Comparison of ENCODE assay signal across 7 cellular contexts in genomic region chr12:57090924-57091632, GRCh38. TPM values are rescaled to one million over a fixed set of nuclear protein-coding genes. Genes with fewer than 3 reads are reported as not detected.
DNase-seq lines count a peak whose midpoint lies in the region; ATAC-seq and TF ChIP-seq lines count a peak whose summit lies in the region.
"Had no signal": no experiment of that assay in that cellular context is flagged by ENCODE, and none has a peak within 500 bp of the region (broad histone marks: within the 10 kb centered on the region; RNA-seq: fewer than 3 reads in every experiment).

No MANE protein-coding gene starts in this region.

- peaks cover 79% of the 10 kb centered on the region for H3K4me1 Mint-ChIP-seq in activated T-helper 1 cell treated with anti-CD3 and anti-CD28 coated beads, Interleukin-12 subunit alpha, Interleukin-12 subunit beta, Interleukin-2, Interleukin-4 antibody, amounts not matched to agents 30 ng/mL and 10 ng/mL and 1 ng/mL, durations not matched to agents 14 hours and 24 hours and 36 hours (ENCODE audit: low read depth)

- ATAC-seq in right lobe of liver: no peak
- ATAC-seq in GM18517 (IDR thresholded peaks at IDR 0.05; ENCODE audit: unreplicated experiment): no peak

- TF ChIP-seq POLR2A in right lobe of liver (IDR thresholded peaks at IDR 0.05): no peak

- peaks cover 0 to 39% (median 14%) of the 10 kb centered on the region in 4 donors for H3K36me3 ChIP-seq in right lobe of liver

- H3K4me3 ChIP-seq in right lobe of liver: peak overlapping the region; percentile 80 to 93 (median 92)

- H3K27ac ChIP-seq in right lobe of liver: no peak overlapping the region

- no peaks in the 10 kb centered on the region for H3K9me3 Mint-ChIP-seq in activated T-helper 1 cell treated with anti-CD3 and anti-CD28 coated beads, Interleukin-12 subunit alpha, Interleukin-12 subunit beta, Interleukin-2, Interleukin-4 antibody, amounts not matched to agents 30 ng/mL and 10 ng/mL and 1 ng/mL, durations not matched to agents 14 hours and 24 hours and 36 hours

- peak overlapping the region; percentile 68 for H3K27ac Mint-ChIP-seq in activated T-helper 1 cell treated with anti-CD3 and anti-CD28 coated beads, Interleukin-12 subunit alpha, Interleukin-12 subunit beta, Interleukin-2, Interleukin-4 antibody, amounts not matched to agents 30 ng/mL and 10 ng/mL and 1 ng/mL, durations not matched to agents 14 hours and 24 hours and 36 hours

- peaks cover 2% of the 10 kb centered on the region for H3K27me3 Mint-ChIP-seq in activated T-helper 1 cell treated with anti-CD3 and anti-CD28 coated beads, Interleukin-12 subunit alpha, Interleukin-12 subunit beta, Interleukin-2, Interleukin-4 antibody, amounts not matched to agents 30 ng/mL and 10 ng/mL and 1 ng/mL, durations not matched to agents 14 hours and 24 hours and 36 hours (ENCODE audit: insufficient read depth)

- H3K9me3 ChIP-seq in right lobe of liver: no peaks in the 10 kb centered on the region

- H3K36me3 Mint-ChIP-seq in activated T-helper 1 cell treated with anti-CD3 and anti-CD28 coated beads, Interleukin-12 subunit alpha, Interleukin-12 subunit beta, Interleukin-2, Interleukin-4 antibody, amounts not matched to agents 30 ng/mL and 10 ng/mL and 1 ng/mL, durations not matched to agents 14 hours and 24 hours and 36 hours (ENCODE audit: low read depth): peaks cover 47% of the 10 kb centered on the region

- intact Hi-C loops in activated T-helper 1 cell treated with anti-CD3 and anti-CD28 coated beads, Interleukin-12 subunit alpha, Interleukin-12 subunit beta, Interleukin-2, Interleukin-4 antibody, amounts not matched to agents 30 ng/mL and 10 ng/mL and 1 ng/mL, durations not matched to agents 14 hours and 24 hours and 36 hours (cut with micrococcal nuclease): no loop called here
- intact Hi-C loops in right lobe of liver (cut with DNase I): no loop called here

- WGBS in right lobe of liver (ENCODE audit: insufficient coverage, low coverage, low lambda C conversion rate, missing lambda C conversion rate): 40% methylated on average over 4 of the region's 22 CpGs

- peak in 1 of 4 donors; percentile 13 for TF ChIP-seq CTCF in right lobe of liver (IDR thresholded peaks at IDR 0.05)

- DNase-seq in AG20443 (ENCODE audit: low spot score) (peak; percentile 45), right lobe of liver (peak in 1 of 3 donors; percentile 62), OCI-M2 (lab: John Stamatoyannopoulos, UW; ENCODE audit: unreplicated experiment) (no peak), NCI-H345 (lab: John Stamatoyannopoulos, UW) (no peak)
- DNase-seq in activated T-helper 1 cell treated with anti-CD3 and anti-CD28 coated beads, Interleukin-12 subunit alpha, Interleukin-12 subunit beta, Interleukin-2, Interleukin-4 antibody, amounts not matched to agents 30 ng/mL and 10 ng/mL and 1 ng/mL, durations not matched to agents 14 hours and 24 hours and 36 hours (ENCODE audit: low spot score): no peak
- DNase-seq: activated CD4-positive, alpha-beta T cell treated with anti-CD3 and anti-CD28 coated beads, Interleukin-2, amount 50 U/mL, for 4 hours had no signal

- H3K4me1 ChIP-seq in right lobe of liver: peaks cover 0 to 20% (median 10%) of the 10 kb centered on the region in 4 donors

- H3K27me3 ChIP-seq in right lobe of liver: no peaks in the 10 kb centered on the region

- H3K4me3 Mint-ChIP-seq in activated T-helper 1 cell treated with anti-CD3 and anti-CD28 coated beads, Interleukin-12 subunit alpha, Interleukin-12 subunit beta, Interleukin-2, Interleukin-4 antibody, amounts not matched to agents 30 ng/mL and 10 ng/mL and 1 ng/mL, durations not matched to agents 14 hours and 24 hours and 36 hours: peak overlapping the region; percentile 83

RNA-seq across cellular contexts. Expression of gene NAB2, which starts 2.2 kb away (rescaled TPM):
- 73.6 and 80.3 TPM in 2 replicates for total RNA-seq in activated T-helper 1 cell treated with anti-CD3 and anti-CD28 coated beads, Interleukin-12 subunit alpha, Interleukin-12 subunit beta, Interleukin-2, Interleukin-4 antibody, amounts not matched to agents 30 ng/mL and 10 ng/mL and 1 ng/mL, durations not matched to agents 14 hours and 24 hours and 36 hours
- total RNA-seq in right lobe of liver: 10 to 100 TPM in 2 of 6 experiments, 1 to 10 TPM in 4; 6.1 to 13.1 (median 8.9) TPM

RNA-seq across cellular contexts. Expression of gene NEMP1, which starts 12.5 kb away (rescaled TPM):
- total RNA-seq in activated T-helper 1 cell treated with anti-CD3 and anti-CD28 coated beads, Interleukin-12 subunit alpha, Interleukin-12 subunit beta, Interleukin-2, Interleukin-4 antibody, amounts not matched to agents 30 ng/mL and 10 ng/mL and 1 ng/mL, durations not matched to agents 14 hours and 24 hours and 36 hours: 70.2 and 71.7 TPM in 2 replicates
- 1 to 10 TPM; 3.8 to 6.2 (median 4.8) TPM for total RNA-seq in right lobe of liver

RNA-seq across cellular contexts. Expression of gene STAT6, which starts 20.1 kb away (rescaled TPM):
- total RNA-seq in activated T-helper 1 cell treated with anti-CD3 and anti-CD28 coated beads, Interleukin-12 subunit alpha, Interleukin-12 subunit beta, Interleukin-2, Interleukin-4 antibody, amounts not matched to agents 30 ng/mL and 10 ng/mL and 1 ng/mL, durations not matched to agents 14 hours and 24 hours and 36 hours: 306 and 318 TPM in 2 replicates
- total RNA-seq in right lobe of liver: 100 to 1,000 TPM in 3 of 6 experiments, 10 to 100 TPM in 3; 61.8 to 108 (median 94.7) TPM

RNA-seq across cellular contexts. Expression of gene LRP1, which starts 37.2 kb away (rescaled TPM):
- 0.26 and 0.73 TPM in 2 replicates for total RNA-seq in activated T-helper 1 cell treated with anti-CD3 and anti-CD28 coated beads, Interleukin-12 subunit alpha, Interleukin-12 subunit beta, Interleukin-2, Interleukin-4 antibody, amounts not matched to agents 30 ng/mL and 10 ng/mL and 1 ng/mL, durations not matched to agents 14 hours and 24 hours and 36 hours
- total RNA-seq in right lobe of liver: 100 to 1,000 TPM; 268 to 387 (median 301) TPM

RNA-seq across cellular contexts. Expression of gene MYO1A, which starts 41.1 kb away (rescaled TPM):
- total RNA-seq in activated T-helper 1 cell treated with anti-CD3 and anti-CD28 coated beads, Interleukin-12 subunit alpha, Interleukin-12 subunit beta, Interleukin-2, Interleukin-4 antibody, amounts not matched to agents 30 ng/mL and 10 ng/mL and 1 ng/mL, durations not matched to agents 14 hours and 24 hours and 36 hours: 1.1 and 2.6 TPM in 2 replicates
- total RNA-seq in right lobe of liver: 1 to 10 TPM in 1 of 6 experiments, under 1 TPM in 4, not detected in 1; 0.27 to 1.9 (median 0.68) TPM
